ENCODE assay signal across 1 cellular context in genomic region chr12:130054803-130055202, GRCh38.
TF ChIP-seq lines count a peak whose summit lies in the region.

No MANE protein-coding gene starts in this region.

TF ChIP-seq in HepG2, 621 proteins besides CTCF, POLR2A, EP300 and RAD21 (continued from another document):
- TF ChIP-seq ZNF646 (CRISPR knock-in tag; IDR thresholded peaks at IDR 0.05) (peak; percentile 81; the same call in 1 of the 2 replicates), JUNB (CRISPR knock-in tag; IDR thresholded peaks at IDR 0.05; ENCODE audit: borderline replicate concordance) (0 out of 2 replicates have a peak, but pooled peaks have one; percentile 24), TMF1 (CRISPR knock-in tag; IDR thresholded peaks at IDR 0.05; ENCODE audit: low read depth) (no peak)
